8 cellular contexts compared by ENCODE assay signal in the genomic region with DNA sequence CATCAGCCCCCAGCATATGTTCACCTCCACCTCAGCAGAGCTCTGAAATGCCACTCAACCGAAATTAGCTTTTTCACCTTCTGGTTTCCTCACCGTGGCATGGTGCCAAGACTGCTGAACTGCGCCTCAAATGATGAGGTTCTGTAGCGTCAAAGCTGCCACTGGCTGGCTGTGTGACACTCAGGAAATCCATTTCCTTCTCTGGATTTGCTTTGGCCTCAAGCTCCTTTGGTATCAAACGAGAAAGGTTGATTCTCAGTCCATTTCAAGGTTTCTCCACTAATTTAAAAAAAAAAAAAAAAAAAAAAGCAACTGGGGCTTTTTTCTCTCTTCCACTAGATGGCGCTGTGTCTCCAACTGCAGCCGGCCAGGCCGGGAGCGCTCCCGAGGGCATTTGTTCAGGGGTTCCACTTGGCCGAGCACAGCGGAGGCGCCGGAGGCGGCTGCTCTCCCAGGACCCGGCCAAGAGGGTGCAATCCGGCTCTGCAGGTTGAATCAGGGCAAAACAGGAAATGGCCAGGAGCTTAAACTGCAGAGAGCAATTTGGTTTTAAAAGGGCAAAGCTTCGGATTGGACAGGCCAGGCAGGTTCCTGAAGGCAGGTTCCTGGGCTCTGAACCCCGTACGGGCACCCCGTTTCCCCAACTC. TPM values are rescaled to one million over a fixed set of nuclear protein-coding genes. Genes with fewer than 3 reads are reported as not detected.
DNase-seq lines count a peak whose midpoint lies in the region; ATAC-seq, FAIRE-seq and TF ChIP-seq lines count a peak whose summit lies in the region.

No MANE protein-coding gene starts in this region.

- intact Hi-C loops in A673 (cut with micrococcal nuclease; ENCODE audit: unreplicated experiment), result loop anchor here (1.0 kb wide), 1 partner anchor 280 kb away; no protein-coding TSS in a partner anchor

- CTCF ChIA-PET in A673 (lab: Charles Lee), result interaction anchor here (0.6 to 1.1 kb wide), 6 partner anchors 25 to 1770 kb away, joined by 3 to 11 read pairs (median 9); no protein-coding TSS in a partner anchor
- CTCF ChIA-PET in WTC11 (lab: Charles Lee), result interaction anchor here (0.5 to 2.4 kb wide), 91 partner anchors 11 to 1490 kb away, joined by 3 to 41 read pairs (median 4); a partner anchor contains a TSS

- ATAC-seq in GM21825 (IDR thresholded peaks at IDR 0.05; ENCODE audit: unreplicated experiment) (peak; percentile 51), WTC11 (peak; percentile 95), GM19324 (IDR thresholded peaks at IDR 0.05; ENCODE audit: low FRiP score, unreplicated experiment) (no peak)

- POLR2A ChIA-PET in A673 (lab: Charles Lee; ENCODE audit: low non-redundant PET), result no interaction called here
- POLR2A ChIA-PET in WTC11 (lab: Charles Lee), result interaction anchor here (0.7 to 1.2 kb wide), 3 partner anchors 132 to 281 kb away, joined by 3 read pairs; no protein-coding TSS in a partner anchor

- H3K27ac Mint-ChIP-seq in WTC11, result peak overlapping the region; percentile 78; the same call in 1 of the 2 replicates

- FAIRE-seq in bronchial epithelial cell (lab: Jason Lieb, UNC), result no peak

- H3K9me3 Mint-ChIP-seq in WTC11, result peaks cover 13% of the 10 kb centered on the region

- peak; percentile 70 for DNase-seq in A673 (ENCODE audit: low spot score)
- DNase-seq in NCI-H2171 treated with DMSO at 0.1 percent for 48 hours (lab: John Stamatoyannopoulos, UW), result peak; percentile 94
- DNase-seq in WTC11 (ENCODE audit: low spot score), result peak; percentile 91
- peak; percentile 48 for DNase-seq in bronchial epithelial cell (ENCODE audit: low read depth)
- peak; percentile 94 for DNase-seq in islet precursor cell
- peak; percentile 29 to 43 for DNase-seq in stimulated activated CD4-positive, alpha-beta T cell treated with anti-CD3 and anti-CD28 coated beads, Interleukin-2, amount 100 ng/mL, for 48 hours

- H3K27me3 ChIP-seq in A673 (replicated peaks; ENCODE audit: insufficient read depth, low read depth, low read length, poor library complexity) (peaks cover 48% of the 10 kb centered on the region), bronchial epithelial cell (ENCODE audit: control insufficient read depth, insufficient read depth, low read length) (no peaks in the 10 kb centered on the region)

- H3K9me3 ChIP-seq in A673 (ENCODE audit: low read depth, low read length, poor library complexity, severe bottlenecking), result no peaks in the 10 kb centered on the region

- no peaks in the 10 kb centered on the region for H3K36me3 ChIP-seq in A673 (ENCODE audit: insufficient read depth, low read length, poor library complexity, severe bottlenecking)
- H3K36me3 ChIP-seq in bronchial epithelial cell (ENCODE audit: control insufficient read depth, insufficient read depth, low read length), result no peaks in the 10 kb centered on the region

- H3K4me1 ChIP-seq in A673 (ENCODE audit: insufficient read depth, low read length, poor library complexity, severe bottlenecking), result no peaks in the 10 kb centered on the region

- peak; percentile 93 for TF ChIP-seq CTCF in A673 (conservative IDR thresholded peaks at IDR 0.05; ENCODE audit: low read depth, low read length)
- peak; percentile 53 for TF ChIP-seq CTCF in WTC11 (IDR thresholded peaks at IDR 0.05)
- peak; percentile 85 for TF ChIP-seq CTCF in bronchial epithelial cell (IDR thresholded peaks at IDR 0.05; ENCODE audit: insufficient read depth, low read length, severe bottlenecking)

- H3K4me3 ChIP-seq in A673 (ENCODE audit: low read depth, low read length, poor library complexity, severe bottlenecking) (no peak overlapping the region), bronchial epithelial cell (ENCODE audit: low read depth, low read length) (no peak overlapping the region)

- peak overlapping the region; percentile 39 for H3K4me3 Mint-ChIP-seq in WTC11

- BruUV-seq in A673 (replicated peaks; lab: Mats Ljungman, UMichigan), result no TSS peak

- H3K27me3 Mint-ChIP-seq in WTC11 (ENCODE audit: low read depth), result no peaks in the 10 kb centered on the region

- H3K27ac ChIP-seq in A673 (ENCODE audit: low read depth, low read length, poor library complexity, severe bottlenecking), result no peak overlapping the region

- peaks cover 29% of the 10 kb centered on the region for H3K4me1 Mint-ChIP-seq in WTC11

- peaks cover 4% of the 10 kb centered on the region; the same call in 1 of the 2 replicates for H3K36me3 Mint-ChIP-seq in WTC11

TF ChIP-seq in WTC11, 78 proteins besides CTCF, POLR2A, EP300 and RAD21:
- TF ChIP-seq ETV6 (CRISPR knock-in tag; IDR thresholded peaks at IDR 0.05) (no peak), NFATC4 (CRISPR knock-in tag; IDR thresholded peaks at IDR 0.05) (no peak), NFYB (CRISPR knock-in tag; conservative IDR thresholded peaks at IDR 0.05; ENCODE audit: low read depth) (no peak), SOX15 (CRISPR knock-in tag; IDR thresholded peaks at IDR 0.05) (no peak), ZNF423 (CRISPR knock-in tag; IDR thresholded peaks at IDR 0.05) (peak; percentile 51; the same call in 1 of the 2 replicates), RELA (CRISPR knock-in tag; IDR thresholded peaks at IDR 0.05; ENCODE audit: borderline replicate concordance) (no peak)
- TF ChIP-seq, protein P1, sequence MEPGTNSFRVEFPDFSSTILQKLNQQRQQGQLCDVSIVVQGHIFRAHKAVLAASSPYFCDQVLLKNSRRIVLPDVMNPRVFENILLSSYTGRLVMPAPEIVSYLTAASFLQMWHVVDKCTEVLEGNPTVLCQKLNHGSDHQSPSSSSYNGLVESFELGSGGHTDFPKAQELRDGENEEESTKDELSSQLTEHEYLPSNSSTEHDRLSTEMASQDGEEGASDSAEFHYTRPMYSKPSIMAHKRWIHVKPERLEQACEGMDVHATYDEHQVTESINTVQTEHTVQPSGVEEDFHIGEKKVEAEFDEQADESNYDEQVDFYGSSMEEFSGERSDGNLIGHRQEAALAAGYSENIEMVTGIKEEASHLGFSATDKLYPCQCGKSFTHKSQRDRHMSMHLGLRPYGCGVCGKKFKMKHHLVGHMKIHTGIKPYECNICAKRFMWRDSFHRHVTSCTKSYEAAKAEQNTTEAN (CRISPR knock-in tag; IDR thresholded peaks at IDR 0.05), result no peak
- TF ChIP-seq, protein P2, sequence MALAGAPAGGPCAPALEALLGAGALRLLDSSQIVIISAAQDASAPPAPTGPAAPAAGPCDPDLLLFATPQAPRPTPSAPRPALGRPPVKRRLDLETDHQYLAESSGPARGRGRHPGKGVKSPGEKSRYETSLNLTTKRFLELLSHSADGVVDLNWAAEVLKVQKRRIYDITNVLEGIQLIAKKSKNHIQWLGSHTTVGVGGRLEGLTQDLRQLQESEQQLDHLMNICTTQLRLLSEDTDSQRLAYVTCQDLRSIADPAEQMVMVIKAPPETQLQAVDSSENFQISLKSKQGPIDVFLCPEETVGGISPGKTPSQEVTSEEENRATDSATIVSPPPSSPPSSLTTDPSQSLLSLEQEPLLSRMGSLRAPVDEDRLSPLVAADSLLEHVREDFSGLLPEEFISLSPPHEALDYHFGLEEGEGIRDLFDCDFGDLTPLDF (CRISPR knock-in tag; IDR thresholded peaks at IDR 0.05), result no peak
- TF ChIP-seq, protein P3, sequence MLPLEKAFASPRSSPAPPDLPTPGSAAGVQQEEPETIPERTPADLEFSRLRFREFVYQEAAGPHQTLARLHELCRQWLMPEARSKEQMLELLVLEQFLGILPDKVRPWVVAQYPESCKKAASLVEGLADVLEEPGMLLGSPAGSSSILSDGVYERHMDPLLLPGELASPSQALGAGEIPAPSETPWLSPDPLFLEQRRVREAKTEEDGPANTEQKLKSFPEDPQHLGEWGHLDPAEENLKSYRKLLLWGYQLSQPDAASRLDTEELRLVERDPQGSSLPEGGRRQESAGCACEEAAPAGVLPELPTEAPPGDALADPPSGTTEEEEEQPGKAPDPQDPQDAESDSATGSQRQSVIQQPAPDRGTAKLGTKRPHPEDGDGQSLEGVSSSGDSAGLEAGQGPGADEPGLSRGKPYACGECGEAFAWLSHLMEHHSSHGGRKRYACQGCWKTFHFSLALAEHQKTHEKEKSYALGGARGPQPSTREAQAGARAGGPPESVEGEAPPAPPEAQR (CRISPR knock-in tag; IDR thresholded peaks at IDR 0.05), result no peak

RNA-seq across cellular contexts. Expression of a gene that starts 26.5 kb away (rescaled TPM):
- total RNA-seq in A673 (2021) (not detected in 2 replicates), WTC11 (2021) (not detected in 3 replicates), bronchial epithelial cell (not detected in 2 replicates)

RNA-seq across cellular contexts. Expression of a gene that starts 26.9 kb away (rescaled TPM):
- total RNA-seq in A673 (2021), result not detected in 2 replicates
- total RNA-seq in WTC11 (2021), result 0.52 to 0.76 TPM (median 0.71 TPM) in 3 replicates
- under 0.01 and 0.13 TPM in 2 replicates for total RNA-seq in bronchial epithelial cell

Comparison
In these comparisons a context has a peak if more than half of its experiments do, and no peak if none do; other contexts are left out.
1. DNase-seq: peak in every context shown above with its lines; median percentile 94 in NCI-H2171 treated with DMSO at 0.1 percent for 48 hours; 94 in islet precursor cell; 91 in WTC11; 70 in A673; 48 in bronchial epithelial cell; 36 in stimulated activated CD4-positive, alpha-beta T cell treated with anti-CD3 and anti-CD28 coated beads, Interleukin-2, amount 100 ng/mL, for 48 hours.